ENCODE assay signal across 8 cellular contexts in genomic region chr11:30128269-30128932, GRCh38.
DNase-seq lines count a peak whose midpoint lies in the region; ATAC-seq and TF ChIP-seq lines count a peak whose summit lies in the region.

No MANE protein-coding gene starts in this region.

- H3K4me3 ChIP-seq in right lobe of liver (no peak overlapping the region), tibial artery (no peak overlapping the region)

- no peak for TF ChIP-seq EP300 in Ishikawa (IDR thresholded peaks at IDR 0.05; ENCODE audit: borderline replicate concordance)

- H3K4me1 ChIP-seq in right lobe of liver, result no peaks in the 10 kb centered on the region
- peaks cover 0 to 7% (median 0%) of the 10 kb centered on the region in 4 donors for H3K4me1 ChIP-seq in tibial artery

- DNase-seq in NCI-H2081 (lab: John Stamatoyannopoulos, UW) (peak; percentile 4 to 23), NCI-H2081 treated with DMSO at 0.1 percent for 48 hours (lab: John Stamatoyannopoulos, UW) (no peak), astrocyte of the hippocampus (ENCODE audit: low read depth, low spot score) (peak; percentile 45), right lobe of liver (no peak), tibial artery (no peak)
- no peak for DNase-seq in activated CD4-positive, alpha-beta T cell treated with anti-CD3 and anti-CD28 coated beads, Interleukin-2, amount 50 U/mL, for 4 hours
- DNase-seq in activated T-cell treated with anti-CD3 and anti-CD28 coated beads, Interleukin-2, amount 50 U/mL, for 48 hours, result no peak

- TF ChIP-seq CTCF in right lobe of liver (IDR thresholded peaks at IDR 0.05), result peak; percentile 18 to 66 (median 56)
- TF ChIP-seq CTCF in tibial artery (IDR thresholded peaks at IDR 0.05), result peak in 1 of 2 experiments; percentile 36

- TF ChIP-seq RAD21 in Ishikawa (IDR thresholded peaks at IDR 0.05; ENCODE audit: low read depth), result peak; percentile 44; the same call in 1 of the 2 replicates

- 34% methylated on average over 3 of the region's 3 CpGs for WGBS in right lobe of liver (ENCODE audit: insufficient coverage, low coverage, low lambda C conversion rate, missing lambda C conversion rate)

- H3K9me3 ChIP-seq in right lobe of liver (no peaks in the 10 kb centered on the region), tibial artery (no peaks in the 10 kb centered on the region)

- H3K27ac ChIP-seq in right lobe of liver (no peak overlapping the region), tibial artery (no peak overlapping the region)

- H3K36me3 ChIP-seq in right lobe of liver (no peaks in the 10 kb centered on the region), tibial artery (no peaks in the 10 kb centered on the region)

- ATAC-seq in right lobe of liver, result peak; percentile 39 to 63 (median 49)

- no peak for TF ChIP-seq POLR2A in right lobe of liver (IDR thresholded peaks at IDR 0.05)

- intact Hi-C loops in right lobe of liver (cut with DNase I), result no loop called here
- intact Hi-C loops in tibial artery (cut with DNase I; ENCODE audit: low total_unique reads), result no loop called here

- H3K27me3 ChIP-seq in right lobe of liver (no peaks in the 10 kb centered on the region), tibial artery (no peaks in the 10 kb centered on the region)

TF ChIP-seq in Ishikawa, 13 proteins besides CTCF, POLR2A, EP300 and RAD21:
- TF ChIP-seq TAF1 (IDR thresholded peaks at IDR 0.05; ENCODE audit: low read depth), result no peak
TF ChIP-seq in Ishikawa: peak in this region for 0.

Comparison
In these comparisons a context has a peak if more than half of its experiments do, and no peak if none do; other contexts are left out.
1. DNase-seq: peak in NCI-H2081 (2 of 2) and astrocyte of the hippocampus (single experiment); none in NCI-H2081 treated with DMSO at 0.1 percent for 48 hours (single experiment), right lobe of liver (0 of 3), tibial artery (0 of 2), activated CD4-positive, alpha-beta T cell treated with anti-CD3 and anti-CD28 coated beads, Interleukin-2, amount 50 U/mL, for 4 hours (0 of 2) and activated T-cell treated with anti-CD3 and anti-CD28 coated beads, Interleukin-2, amount 50 U/mL, for 48 hours (0 of 2).